Comparison of ENCODE assay signal across 8 cellular contexts in the genomic region with DNA sequence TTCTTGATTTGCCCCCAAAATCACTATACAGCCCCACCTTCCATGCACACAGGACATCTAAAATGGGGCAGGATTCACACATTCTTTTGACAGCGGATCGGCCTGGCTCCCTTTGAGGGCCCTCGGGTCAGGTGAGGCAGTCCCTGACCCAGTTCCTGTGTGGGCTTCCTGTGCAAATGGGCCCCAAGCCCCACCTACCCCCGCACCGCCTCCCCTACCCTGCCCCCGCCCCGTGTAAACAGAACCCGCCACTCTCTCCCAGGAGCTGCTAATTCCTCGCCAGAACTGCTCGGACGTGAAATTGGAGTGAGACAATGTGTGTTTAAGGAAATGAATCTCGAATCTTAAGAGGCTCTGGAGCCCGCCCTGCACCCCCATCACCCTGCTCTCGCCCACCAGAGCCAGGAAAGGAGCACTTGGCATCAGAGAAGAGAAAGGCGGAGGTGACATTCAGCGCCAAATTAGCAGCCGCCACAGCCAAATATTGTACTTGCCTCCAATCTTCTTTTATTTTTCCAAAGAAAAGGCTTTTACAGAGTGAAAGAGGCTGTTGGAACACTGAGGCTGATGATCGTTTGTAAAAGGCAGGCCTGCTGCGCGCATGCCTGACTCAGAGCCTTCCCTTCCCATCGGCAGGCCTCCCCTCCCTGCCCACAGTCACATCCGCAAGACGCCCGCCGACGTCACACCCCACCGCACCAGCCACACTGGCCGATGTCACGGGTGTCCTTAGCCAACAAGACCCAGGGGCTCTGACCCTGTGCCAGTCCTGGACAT. TPM values are rescaled to one million over a fixed set of nuclear protein-coding genes. Genes with fewer than 3 reads are reported as not detected.
A peak's percentile ranks its signal among the peaks of the same experiment; 100 is the strongest.
DNase-seq lines count a peak whose midpoint lies in the region; ATAC-seq lines count a peak whose summit lies in the region.

No MANE protein-coding gene starts in this region.

- no peaks in the 10 kb centered on the region for H3K36me3 Mint-ChIP-seq in activated naive CD8-positive, alpha-beta T cell treated with anti-CD3 and anti-CD28 coated beads for 36 hours
- H3K36me3 Mint-ChIP-seq in immature natural killer cell = peaks cover 0 to 7% (median 0%) of the 10 kb centered on the region in 3 donors

- ATAC-seq in GM21786 (IDR thresholded peaks at IDR 0.05; ENCODE audit: unreplicated experiment) = no peak

- H3K27me3 Mint-ChIP-seq in activated naive CD8-positive, alpha-beta T cell treated with anti-CD3 and anti-CD28 coated beads for 36 hours = no peaks in the 10 kb centered on the region
- peaks cover 15 to 16% (median 16%) of the 10 kb centered on the region in 3 donors for H3K27me3 Mint-ChIP-seq in immature natural killer cell (ENCODE audit: low read depth in 3 of 3)

- H3K4me1 Mint-ChIP-seq in activated naive CD8-positive, alpha-beta T cell treated with anti-CD3 and anti-CD28 coated beads for 36 hours = peaks cover 18% of the 10 kb centered on the region
- H3K4me1 Mint-ChIP-seq in immature natural killer cell = peaks cover 70 to 76% of the 10 kb centered on the region in 2 donors

- peak overlapping the region; percentile 94 for H3K27ac Mint-ChIP-seq in activated naive CD8-positive, alpha-beta T cell treated with anti-CD3 and anti-CD28 coated beads for 36 hours
- H3K27ac Mint-ChIP-seq in immature natural killer cell = peak overlapping the region; percentile 88 to 99 (median 98)

- no peaks in the 10 kb centered on the region for H3K9me3 Mint-ChIP-seq in activated naive CD8-positive, alpha-beta T cell treated with anti-CD3 and anti-CD28 coated beads for 36 hours
- peaks cover 0 to 2% (median 0%) of the 10 kb centered on the region in 6 donors for H3K9me3 Mint-ChIP-seq in immature natural killer cell

- peak overlapping the region; percentile 86 for H3K4me3 Mint-ChIP-seq in activated naive CD8-positive, alpha-beta T cell treated with anti-CD3 and anti-CD28 coated beads for 36 hours
- peak overlapping the region; percentile 85 to 93 (median 90) for H3K4me3 Mint-ChIP-seq in immature natural killer cell

- DNase-seq in T-helper 22 cell (ENCODE audit: low read depth) (peak; percentile 25), immature natural killer cell (peak; percentile 93 to 98 (median 95)), NCI-H345 treated with DMSO at 0.1 percent for 48 hours (lab: John Stamatoyannopoulos, UW; ENCODE audit: unreplicated experiment) (no peak), NCI-H1048 (lab: John Stamatoyannopoulos, UW) (no peak), amniotic stem cell (lab: John Stamatoyannopoulos, UW) (no peak)
- peak; percentile 79 for DNase-seq in activated naive CD8-positive, alpha-beta T cell treated with anti-CD3 and anti-CD28 coated beads for 36 hours
- DNase-seq in stimulated activated CD4-positive, alpha-beta T cell treated with anti-CD3 and anti-CD28 coated beads, Interleukin-15, amount 100 ng/mL, for 48 hours (ENCODE audit: low read depth in 2 of 2) = peak; percentile 51 to 56

RNA-seq across cellular contexts. Expression of gene CACNA2D2, which starts 53.1 kb away (rescaled TPM):
- under 1 TPM; 0.70 to 0.80 TPM for total RNA-seq in activated naive CD8-positive, alpha-beta T cell treated with anti-CD3 and anti-CD28 coated beads for 36 hours
- 1 to 10 TPM; 1.5 to 6.0 (median 2.3) TPM for polyA plus RNA-seq in immature natural killer cell

Comparison
In these comparisons a context has a peak if more than half of its experiments do, and no peak if none do; other contexts are left out.
1. DNase-seq: peak in T-helper 22 cell (single experiment), activated naive CD8-positive, alpha-beta T cell treated with anti-CD3 and anti-CD28 coated beads for 36 hours (single experiment), immature natural killer cell (3 of 3) and stimulated activated CD4-positive, alpha-beta T cell treated with anti-CD3 and anti-CD28 coated beads, Interleukin-15, amount 100 ng/mL, for 48 hours (2 of 2); none in NCI-H345 treated with DMSO at 0.1 percent for 48 hours (single experiment), NCI-H1048 (single experiment) and amniotic stem cell (single experiment).